ENCODE assay signal across 8 cellular contexts in the genomic region with DNA sequence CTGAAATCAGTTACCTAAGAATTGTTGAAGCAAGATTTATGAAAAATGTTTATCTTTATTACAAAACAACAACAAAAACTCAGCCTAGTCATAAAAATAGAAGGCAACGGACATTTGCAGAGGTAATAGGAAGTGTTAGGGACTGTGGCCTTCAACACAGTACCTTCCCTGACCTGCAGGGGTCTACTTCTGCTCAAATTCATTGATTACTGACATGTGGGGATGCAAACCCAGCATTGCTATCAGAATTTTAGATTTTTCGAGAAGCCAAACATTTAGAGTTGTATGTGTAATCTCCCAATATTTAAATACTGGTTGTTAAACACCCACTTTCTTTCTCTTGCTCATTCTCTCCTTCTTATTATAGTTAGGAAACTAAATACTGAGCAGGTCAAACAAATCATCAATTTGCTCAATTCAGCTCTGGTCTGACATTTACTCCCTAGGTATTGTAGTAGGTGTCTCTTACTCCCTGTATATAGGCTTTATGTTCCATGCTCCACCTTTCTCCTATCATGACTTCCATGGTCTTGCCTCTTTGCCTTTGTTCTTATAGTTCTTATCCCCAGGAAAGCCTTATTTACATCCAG.
A peak's percentile ranks its signal among the peaks of the same experiment; 100 is the strongest.
DNase-seq lines count a peak whose midpoint lies in the region; ATAC-seq and TF ChIP-seq lines count a peak whose summit lies in the region.

No MANE protein-coding gene starts in this region.

- DNase-seq in left ventricle myocardium inferior (no peak), Right ventricle myocardium inferior (ENCODE audit: missing footprints) (no peak), left lung (no peak), neuronal stem cell (ENCODE audit: low spot score) (no peak)
- peak; percentile 45 to 50 for DNase-seq in activated CD4-positive, alpha-beta T cell treated with anti-CD3 and anti-CD28 coated beads, Interleukin-2, amount 50 U/mL, for 48 hours

- H3K9me3 ChIP-seq in left ventricle myocardium inferior (replicated peaks) (no peaks in the 10 kb centered on the region), left lung (no peaks in the 10 kb centered on the region), neuronal stem cell (replicated peaks in 1 of 2; ENCODE audit: control insufficient read depth in 2 of 2, insufficient read depth in 1 of 2, low read depth in 1 of 2, low read length in 2 of 2) (no peaks in the 10 kb centered on the region)

- no peak overlapping the region for H3K23ac ChIP-seq in neuronal stem cell (ENCODE audit: low read depth, low read length, poor library complexity)

- H3K27me3 ChIP-seq in left ventricle myocardium inferior (ENCODE audit: low read depth) (no peaks in the 10 kb centered on the region), left lung (no peaks in the 10 kb centered on the region), neuronal stem cell (ENCODE audit: control insufficient read depth in 3 of 3, insufficient read depth in 3 of 3, low read depth in 1 of 3, low read length in 3 of 3) (no peaks in the 10 kb centered on the region)

- H2BK12ac ChIP-seq in neuronal stem cell (ENCODE audit: low read length), result no peak overlapping the region

- no peak overlapping the region for H3K18ac ChIP-seq in neuronal stem cell (ENCODE audit: low read length)

- TF ChIP-seq CTCF in left ventricle myocardium inferior (IDR thresholded peaks at IDR 0.05; ENCODE audit: borderline replicate concordance), result peak; percentile 30
- TF ChIP-seq CTCF in left lung (IDR thresholded peaks at IDR 0.05), result peak; percentile 13 to 46

- no peak overlapping the region for H2AFZ ChIP-seq in neuronal stem cell (ENCODE audit: low read length)

- no peaks in the 10 kb centered on the region for H3K36me3 ChIP-seq in left ventricle myocardium inferior
- no peaks in the 10 kb centered on the region for H3K36me3 ChIP-seq in left lung
- no peaks in the 10 kb centered on the region for H3K36me3 ChIP-seq in neuronal stem cell (replicated peaks in 1 of 2; ENCODE audit: control insufficient read depth in 2 of 2, insufficient read depth in 2 of 2, low read length in 2 of 2)

- H3K9ac ChIP-seq in neuronal stem cell (ENCODE audit: low read depth, low read length, poor library complexity), result no peak overlapping the region

- H4K91ac ChIP-seq in neuronal stem cell (ENCODE audit: low read depth, low read length, poor library complexity), result no peak overlapping the region

- no peak overlapping the region for H3K4me3 ChIP-seq in left ventricle myocardium inferior
- H3K4me3 ChIP-seq in left lung, result no peak overlapping the region
- H3K4me3 ChIP-seq in neuronal stem cell (ENCODE audit: low read length in 2 of 2), result no peak overlapping the region

- no peak overlapping the region for H4K8ac ChIP-seq in neuronal stem cell (ENCODE audit: low read depth, low read length)

- no peak overlapping the region for H2BK120ac ChIP-seq in neuronal stem cell (ENCODE audit: low read depth, low read length)

- intact Hi-C loops in left ventricle myocardium inferior (cut with micrococcal nuclease), result no loop called here
- intact Hi-C loops in Right ventricle myocardium inferior (cut with DNase I), result no loop called here
- intact Hi-C loops in left lung (cut with DNase I), result no loop called here

- H2BK5ac ChIP-seq in neuronal stem cell (ENCODE audit: low read length), result no peak overlapping the region

- H3K14ac ChIP-seq in neuronal stem cell (ENCODE audit: low read length), result no peak overlapping the region

- no peak overlapping the region for H2AK5ac ChIP-seq in neuronal stem cell (ENCODE audit: low read depth, low read length)

- H2BK15ac ChIP-seq in neuronal stem cell (ENCODE audit: low read length), result no peak overlapping the region

- no peak for ATAC-seq in Right ventricle myocardium inferior
- ATAC-seq in HG03565 (IDR thresholded peaks at IDR 0.05; ENCODE audit: unreplicated experiment), result peak; percentile 61
- ATAC-seq in left lung, result no peak
- ATAC-seq in HG03521 (IDR thresholded peaks at IDR 0.05; ENCODE audit: unreplicated experiment), result no peak
- no peak for ATAC-seq in GM18868 (IDR thresholded peaks at IDR 0.05; ENCODE audit: unreplicated experiment)

- H3K79me1 ChIP-seq in neuronal stem cell (ENCODE audit: low read depth, low read length), result no peaks in the 10 kb centered on the region

- no peaks in the 10 kb centered on the region for H3K4me1 ChIP-seq in left ventricle myocardium inferior
- H3K4me1 ChIP-seq in left lung, result no peaks in the 10 kb centered on the region
- H3K4me1 ChIP-seq in neuronal stem cell (ENCODE audit: control insufficient read depth in 2 of 2, insufficient read depth in 1 of 2, low read depth in 1 of 2, low read length in 2 of 2), result no peaks in the 10 kb centered on the region

- H3K27ac ChIP-seq in left ventricle myocardium inferior (replicated peaks) (no peak overlapping the region), left lung (no peak overlapping the region), neuronal stem cell (replicated peaks; ENCODE audit: low read length) (no peak overlapping the region)

- no CpG with 5 or more reads among the region's 2 CpGs for WGBS in neuronal stem cell (ENCODE audit: extremely low coverage in 2 of 2, insufficient read length in 2 of 2, insufficient replicate concordance in 1 of 2), 2 donors

- H3K4ac ChIP-seq in neuronal stem cell (ENCODE audit: low read length), result no peak overlapping the region

- H3K4me2 ChIP-seq in neuronal stem cell (ENCODE audit: insufficient read depth, low read length, poor library complexity, severe bottlenecking), result no peak overlapping the region

Comparison
In these comparisons a context has a peak if more than half of its experiments do, and no peak if none do; other contexts are left out.
1. DNase-seq: peak in activated CD4-positive, alpha-beta T cell treated with anti-CD3 and anti-CD28 coated beads, Interleukin-2, amount 50 U/mL, for 48 hours (2 of 2); none in left ventricle myocardium inferior (single experiment), Right ventricle myocardium inferior (single experiment), left lung (0 of 2) and neuronal stem cell (single experiment).